In the genomic region with DNA sequence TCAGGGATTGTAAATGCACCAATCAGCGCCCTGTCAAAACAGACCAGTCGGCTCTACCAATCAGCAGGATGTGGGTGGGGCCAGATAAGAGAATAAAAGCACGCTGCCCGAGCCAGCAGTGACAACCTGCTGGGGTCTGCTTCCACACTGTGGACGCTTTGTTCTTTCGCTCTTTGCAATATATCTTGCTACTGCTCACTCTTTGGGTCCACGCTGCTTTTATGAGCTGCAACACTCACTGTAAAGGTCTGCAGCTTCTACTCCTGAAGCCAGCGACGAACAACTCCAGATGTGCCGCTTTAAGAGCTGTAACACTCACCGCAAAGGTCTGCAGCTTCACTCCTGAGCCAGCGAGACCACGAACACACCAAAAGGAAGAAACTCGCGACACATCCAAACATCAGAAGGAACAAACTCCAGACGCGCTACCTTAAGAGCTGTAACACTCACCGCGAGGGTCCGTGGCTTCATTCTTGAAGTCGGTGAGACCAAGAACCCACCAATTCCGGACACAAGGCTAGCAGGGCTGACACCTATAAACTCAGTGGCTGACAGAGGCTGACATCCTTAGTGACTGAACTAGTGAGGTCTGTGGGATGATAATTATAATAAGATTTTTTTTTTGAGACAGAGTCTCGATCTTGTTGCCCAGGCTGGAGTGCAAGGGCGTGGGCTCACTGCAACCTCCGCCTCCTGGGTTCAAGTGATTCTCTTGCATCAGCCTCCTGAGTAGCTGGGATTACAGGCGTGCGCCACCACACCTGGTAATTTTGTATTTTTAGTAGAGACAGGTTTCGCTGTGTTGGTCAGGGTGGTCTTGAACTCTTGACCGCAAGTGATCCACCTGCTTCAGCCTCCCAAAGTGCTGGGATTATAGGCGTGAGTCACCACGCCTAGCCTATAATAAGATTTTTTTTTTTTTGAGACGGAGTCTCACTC, we compare ENCODE assay signal across 8 cellular contexts. TPM values are rescaled to one million over a fixed set of nuclear protein-coding genes. Genes with fewer than 3 reads are reported as not detected.
DNase-seq lines count a peak whose midpoint lies in the region; ATAC-seq and TF ChIP-seq lines count a peak whose summit lies in the region.
"Not testable (repeated sequence)": the region's sequence is repeated elsewhere in the genome, so short reads cannot be mapped to it uniquely, and the experiment has no call there.

No MANE protein-coding gene starts in this region.

- not testable (repeated sequence) for H3K27me3 Mint-ChIP-seq in naive B cell

- not testable (repeated sequence) for H3K27me3 ChIP-seq in dorsolateral prefrontal cortex; thymus (ENCODE audit: control insufficient read depth, insufficient read depth)

- H3K27ac ChIP-seq in dorsolateral prefrontal cortex (peak overlapping the region in 47 of 59 donors; percentile 3 to 99 (median 90)), thymus (ENCODE audit: low read depth) (peak overlapping the region; percentile 89)

- H3K27ac Mint-ChIP-seq in naive B cell: peak overlapping the region; percentile 85 to 96 (median 90)

- H3K4me1 ChIP-seq in thymus (ENCODE audit: control insufficient read depth, insufficient read depth, low read length): peaks cover 70% of the 10 kb centered on the region

- H3K4me3 ChIP-seq in GM12865 (ENCODE audit: low read depth, low read length): peak overlapping the region; percentile 62
- not testable (repeated sequence) for H3K4me3 ChIP-seq in dorsolateral prefrontal cortex
- peak overlapping the region; percentile 52 for H3K4me3 ChIP-seq in thymus (ENCODE audit: low read length)

- DNase-seq in GM12865 (ENCODE audit: low read depth): peak; percentile 72
- peak; percentile 38 for DNase-seq in SHP77 treated with DMSO at 0.1 percent for 48 hours (lab: John Stamatoyannopoulos, UW)
- peak; percentile 60 for DNase-seq in activated CD4-positive, alpha-beta T cell treated with anti-CD3 and anti-CD28 coated beads, Interleukin-2, amount 50 U/mL, for 4 hours
- peak; percentile 54 for DNase-seq in activated effector memory CD4-positive, alpha-beta T cell treated with Interleukin-2 at 50 U/mL for 16 hours
- not testable (repeated sequence) for DNase-seq in dorsolateral prefrontal cortex
- peak; percentile 41 for DNase-seq in naive B cell
- DNase-seq in stimulated activated CD4-positive, alpha-beta T cell treated with anti-CD3 and anti-CD28 coated beads, Interleukin-1b, Interleukin-23, amount 100 ng/mL, for 4 hours (ENCODE audit: low read depth in 2 of 2): peak; percentile 46 to 57

- not testable (repeated sequence) for TF ChIP-seq CTCF in GM12865 (IDR thresholded peaks at IDR 0.05; ENCODE audit: insufficient read depth, low read depth, low read length, missing control alignments); dorsolateral prefrontal cortex (IDR thresholded peaks at IDR 0.05 in 54 of 56, conservative IDR thresholded peaks at IDR 0.05 in 2 of 56; ENCODE audit: low read depth in 1 of 56, partially characterized antibody in 56 of 56)

- intact Hi-C loops in dorsolateral prefrontal cortex (cut with DNase I): loop anchor here in 1 of 2 donors (5.0 kb wide), 1 partner anchor 280 kb away; no protein-coding TSS in a partner anchor

- not testable (repeated sequence) for ATAC-seq in naive B cell (ENCODE audit: low read depth in 2 of 2)

- H3K36me3 ChIP-seq in thymus (ENCODE audit: control insufficient read depth, insufficient read depth): not testable (repeated sequence)

- peak overlapping the region; percentile 83 to 93 (median 88) for H3K4me3 Mint-ChIP-seq in naive B cell

- H3K9me3 Mint-ChIP-seq in naive B cell: not testable (repeated sequence)

- WGBS in thymus: 36% methylated on average over 32 of the region's 32 CpGs

- H3K4me1 Mint-ChIP-seq in naive B cell: peaks cover 40 to 86% (median 83%) of the 10 kb centered on the region in 3 donors

- not testable (repeated sequence) for H3K9me3 ChIP-seq in thymus (ENCODE audit: control insufficient read depth)

- H3K36me3 Mint-ChIP-seq in naive B cell: not testable (repeated sequence)

RNA-seq across cellular contexts. Expression of a gene that starts 27.8 kb away (rescaled TPM):
- 10 to 100 TPM; 25.5 to 44.3 (median 34.1) TPM for total RNA-seq in dorsolateral prefrontal cortex
- polyA plus RNA-seq in naive B cell (ENCODE audit: low read depth in 6 of 6) (10 to 100 TPM; 15.7 to 28.4 (median 18.6) TPM), thymus (14.6 TPM)

RNA-seq across cellular contexts. Expression of a gene that starts 53.2 kb away (rescaled TPM):
- 100 to 1,000 TPM in 73 of 120 experiments, 10 to 100 TPM in 47; 33.5 to 407 (median 111) TPM for total RNA-seq in dorsolateral prefrontal cortex
- polyA plus RNA-seq in naive B cell (ENCODE audit: low read depth in 6 of 6) (100 to 1,000 TPM in 1 of 6 donors, 10 to 100 TPM in 5; 22.6 to 124 (median 78.2) TPM), thymus (628 TPM)
